ENCODE assay signal across 17 cellular contexts in genomic region chr14:96634481-96634880, GRCh38.
DNase-seq lines count a peak whose midpoint lies in the region; FAIRE-seq and TF ChIP-seq lines count a peak whose summit lies in the region.
"Had no signal": no experiment of that assay in that cellular context is flagged by ENCODE, and none has a peak within 500 bp of the region (broad histone marks: within the 10 kb centered on the region; RNA-seq: fewer than 3 reads in every experiment).

No MANE protein-coding gene starts in this region.

- dilution Hi-C loops in mammary epithelial cell (cut with HindIII; ENCODE audit: low sequenced_read_pairs) = no loop called here

- BruUV-seq in MCF 10A (replicated peaks; lab: Mats Ljungman, UMichigan) (no TSS peak), mammary epithelial cell (replicated peaks; lab: Mats Ljungman, UMichigan) (no TSS peak), Calu3 (replicated peaks; lab: Mats Ljungman, UMichigan) (no TSS peak)

- no peaks in the 10 kb centered on the region for H3K79me2 ChIP-seq in mammary epithelial cell (ENCODE audit: insufficient read depth, low read length)

- H3K36me3 ChIP-seq in mammary epithelial cell (ENCODE audit: insufficient read depth, low read length) = no peaks in the 10 kb centered on the region
- H3K36me3 ChIP-seq: BE2C had no signal

- H3K9me3 ChIP-seq in mammary epithelial cell (replicated peaks; ENCODE audit: insufficient read depth, low read length) = no peaks in the 10 kb centered on the region
- H3K9me3 ChIP-seq: BE2C had no signal

- no peak overlapping the region for H3K4me2 ChIP-seq in mammary epithelial cell (ENCODE audit: insufficient read depth, low read depth, low read length)
- H3K4me2 ChIP-seq: KMS-11 had no signal

- CTCF ChIA-PET in MCF 10A (lab: Yijun Ruan, JAX) = interaction anchor here (0.7 kb wide), 1 partner anchor 233 kb away, joined by 3 read pairs; no protein-coding TSS in a partner anchor
- CTCF ChIA-PET in mammary epithelial cell (lab: Charles Lee; ENCODE audit: low non-redundant PET) = no interaction called here
- CTCF ChIA-PET in Calu3 (lab: Charles Lee) = interaction anchor here (0.5 kb wide), 1 partner anchor 81 kb away, joined by 3 read pairs; no protein-coding TSS in a partner anchor

- no peak overlapping the region for H3K9ac ChIP-seq in mammary epithelial cell (ENCODE audit: insufficient read depth, low read length)
- H3K9ac ChIP-seq: KMS-11 had no signal

- no peak overlapping the region for H3K27ac Mint-ChIP-seq in MCF 10A (ENCODE audit: low read depth, unreplicated experiment)
- no peak overlapping the region for H3K27ac Mint-ChIP-seq in Calu3 (ENCODE audit: unreplicated experiment)
- H3K27ac Mint-ChIP-seq: CD8-positive, alpha-beta T cell had no signal

- peak; percentile 1 for DNase-seq in MCF 10A (ENCODE audit: unreplicated experiment)
- no peak for DNase-seq in mammary epithelial cell
- peak; percentile 51 for DNase-seq in NCI-H69 (lab: John Stamatoyannopoulos, UW)
- peak; percentile 6 for DNase-seq in iPS-NIHi7 (ENCODE audit: extremely low spot score)
- DNase-seq in Calu3 = no peak
- DNase-seq in GM19239 (ENCODE audit: insufficient read length, low spot score) = no peak
- no peak for DNase-seq in DMS53 treated with DMSO at 0.1 percent for 48 hours (lab: John Stamatoyannopoulos, UW; ENCODE audit: unreplicated experiment)
- DNase-seq: BE2C, NCI-H1105 treated with DMSO at 0.1 percent for 48 hours, NCI-H1930, NCI-H2171 treated with DMSO at 0.1 percent for 48 hours, SHP77 treated with DMSO at 0.1 percent for 48 hours had no signal

- POLR2A ChIA-PET in MCF 10A (lab: Yijun Ruan, JAX) = no interaction called here

- H3K36me3 Mint-ChIP-seq in MCF 10A (ENCODE audit: insufficient read depth, unreplicated experiment) = no peaks in the 10 kb centered on the region
- H3K36me3 Mint-ChIP-seq in Calu3 (ENCODE audit: insufficient read depth, unreplicated experiment) = no peaks in the 10 kb centered on the region
- H3K36me3 Mint-ChIP-seq: CD8-positive, alpha-beta T cell had no signal

- WGBS in mammary epithelial cell (ENCODE audit: low coverage, missing lambda C conversion rate) = 45% methylated on average over 4 of the region's 9 CpGs

- no peaks in the 10 kb centered on the region for H3K4me1 ChIP-seq in mammary epithelial cell (ENCODE audit: insufficient read depth, low read length)
- H3K4me1 ChIP-seq: BE2C had no signal

- H3K4me3 Mint-ChIP-seq in MCF 10A (ENCODE audit: unreplicated experiment) = no peak overlapping the region
- H3K4me3 Mint-ChIP-seq in Calu3 (ENCODE audit: low read depth, unreplicated experiment) = no peak overlapping the region
- H3K4me3 Mint-ChIP-seq: CD8-positive, alpha-beta T cell had no signal

- H3K9me3 Mint-ChIP-seq in MCF 10A (ENCODE audit: unreplicated experiment) (no peaks in the 10 kb centered on the region), Calu3 (ENCODE audit: low read depth, unreplicated experiment) (no peaks in the 10 kb centered on the region)
- H3K9me3 Mint-ChIP-seq: CD8-positive, alpha-beta T cell had no signal

- no peaks in the 10 kb centered on the region for H4K20me1 ChIP-seq in mammary epithelial cell (ENCODE audit: insufficient read depth, low read length)

- H3K27me3 Mint-ChIP-seq in MCF 10A (ENCODE audit: insufficient read depth, unreplicated experiment) (peaks cover 15% of the 10 kb centered on the region), Calu3 (ENCODE audit: unreplicated experiment) (peaks cover 77% of the 10 kb centered on the region)

- no peak for TF ChIP-seq CTCF in MCF 10A (IDR thresholded peaks at IDR 0.05; ENCODE audit: unreplicated experiment)
- no peak for TF ChIP-seq CTCF in mammary epithelial cell (conservative IDR thresholded peaks at IDR 0.05 in 1 of 2, IDR thresholded peaks at IDR 0.05 in 1 of 2; ENCODE audit: extremely low read depth in 1 of 2, insufficient read depth in 1 of 2, low read depth in 1 of 2, low read length in 2 of 2)
- no peak for TF ChIP-seq CTCF in Calu3 (IDR thresholded peaks at IDR 0.05; ENCODE audit: unreplicated experiment)

- H3K4me1 Mint-ChIP-seq in MCF 10A (ENCODE audit: insufficient read depth, unreplicated experiment) = no peaks in the 10 kb centered on the region
- peaks cover 8% of the 10 kb centered on the region for H3K4me1 Mint-ChIP-seq in Calu3 (ENCODE audit: low read depth, unreplicated experiment)

- H2AFZ ChIP-seq in mammary epithelial cell (ENCODE audit: low read depth, low read length) = no peak overlapping the region

- intact Hi-C loops in MCF 10A (cut with micrococcal nuclease) (no loop called here), mammary epithelial cell (cut with micrococcal nuclease) (no loop called here), Calu3 (cut with micrococcal nuclease; ENCODE audit: unreplicated experiment) (no loop called here)

- no peak overlapping the region for H3K27ac ChIP-seq in mammary epithelial cell (ENCODE audit: insufficient read depth, low read depth, low read length)
- H3K27ac ChIP-seq: KMS-11 had no signal

- no peak overlapping the region for H3K4me3 ChIP-seq in mammary epithelial cell (replicated peaks in 1 of 3; ENCODE audit: insufficient read depth in 1 of 3, low read depth in 2 of 3, low read length in 3 of 3)

- in situ Hi-C loops in mammary epithelial cell (cut with MboI; ENCODE audit: low sequenced_read_pairs in 2 of 2) = no loop called here

- FAIRE-seq in GM19239 (lab: Jason Lieb, UNC) = no peak
- FAIRE-seq: H54, HepG2, RCC 7860 had no signal

- no peaks in the 10 kb centered on the region for H3K27me3 ChIP-seq in mammary epithelial cell (ENCODE audit: insufficient read depth, low read length)
- H3K27me3 ChIP-seq: BE2C had no signal

Comparison
In these comparisons a context has a peak if more than half of its experiments do, and no peak if none do; other contexts are left out.
1. DNase-seq: peak in MCF 10A (single experiment), NCI-H69 (single experiment) and iPS-NIHi7 (single experiment); none in mammary epithelial cell (single experiment), Calu3 (single experiment), GM19239 (single experiment) and DMS53 treated with DMSO at 0.1 percent for 48 hours (single experiment).